In genomic region chr15:78434134-78434533, GRCh38 we compare ENCODE assay signal across 28 cellular contexts. TPM values are rescaled to one million over a fixed set of nuclear protein-coding genes. Genes with fewer than 3 reads are reported as not detected.
DNase-seq lines count a peak whose midpoint lies in the region; ATAC-seq, FAIRE-seq and TF ChIP-seq lines count a peak whose summit lies in the region.
"Had no signal": no experiment of that assay in that cellular context is flagged by ENCODE, and none has a peak within 500 bp of the region (broad histone marks: within the 10 kb centered on the region; RNA-seq: fewer than 3 reads in every experiment).

No MANE protein-coding gene starts in this region.

- CTCF ChIA-PET in endothelial cell of umbilical vein (lab: Charles Lee): interaction anchor here (1.0 to 1.8 kb wide), 3 partner anchors 11 to 134 kb away, joined by 3 to 9 read pairs (median 3); partner anchors contain the start of gene SKIC8

- H3K4me1 ChIP-seq in BLaER1 treated with 17β-estradiol and CSF1 and Interleukin-3, amounts not matched to agents 10 nM and 100 nM: peaks cover 11 to 23% (median 18%) of the 10 kb centered on the region in 10 experiments
- H3K4me1 ChIP-seq in SJCRH30: no peaks in the 10 kb centered on the region
- peaks cover 7% of the 10 kb centered on the region for H3K4me1 ChIP-seq in endothelial cell of umbilical vein (ENCODE audit: control insufficient read depth, extremely low read depth, insufficient read depth, low read length)
- peaks cover 15% of the 10 kb centered on the region for H3K4me1 ChIP-seq in body of pancreas
- 0 out of 2 replicates have a peak, but pooled peaks cover 4% of the 10 kb centered on the region for H3K4me1 ChIP-seq in GM23338 (ENCODE audit: insufficient read depth)

- TF ChIP-seq POLR2A in endothelial cell of umbilical vein (IDR thresholded peaks at IDR 0.05; ENCODE audit: low read depth, low read length): no peak
- TF ChIP-seq POLR2A in body of pancreas (IDR thresholded peaks at IDR 0.05): no peak

- peaks cover 3% of the 10 kb centered on the region for H3K4me1 Mint-ChIP-seq in GM23338

- H3F3A ChIP-seq in GM23338 (replicated peaks; ENCODE audit: low read depth): no peaks in the 10 kb centered on the region

- H3K36me3 ChIP-seq in BLaER1 treated with 17β-estradiol and CSF1 and Interleukin-3, amounts not matched to agents 10 nM and 100 nM: no peaks in the 10 kb centered on the region
- H3K36me3 ChIP-seq in SJCRH30: no peaks in the 10 kb centered on the region
- H3K36me3 ChIP-seq in endothelial cell of umbilical vein (ENCODE audit: control insufficient read depth in 2 of 2, extremely low read depth in 1 of 2, insufficient read depth in 2 of 2, low read length in 2 of 2): no peaks in the 10 kb centered on the region
- H3K36me3 ChIP-seq in body of pancreas (replicated peaks in 1 of 2; ENCODE audit: insufficient read depth in 1 of 2, low read depth in 2 of 2): no peaks in the 10 kb centered on the region
- H3K36me3 ChIP-seq in GM23338 (ENCODE audit: insufficient read depth): no peaks in the 10 kb centered on the region
- H3K36me3 ChIP-seq: heart right ventricle, lower lobe of right lung, right atrium auricular region, stomach, thyroid gland had no signal

- DNase-seq in Kasumi-1 (lab: John Stamatoyannopoulos, UW) (peak; percentile 44 to 48), SJCRH30 (peak; percentile 22 to 52), endothelial cell of umbilical vein (ENCODE audit: low read depth, low spot score) (no peak), body of pancreas (no peak), NCI-H774 (lab: John Stamatoyannopoulos, UW) (no peak), GM23338 (ENCODE audit: low spot score) (no peak)
- DNase-seq: ACHN; activated CD4-positive, alpha-beta T cell treated with anti-CD3 and anti-CD28 coated beads, Interleukin-2, amount 10 ng/mL, durations not matched to agents 7 days and 5 days; activated naive CD4-positive, alpha-beta T cell treated with Interleukin-2 at 50 U/mL for 16 hours; brain microvascular endothelial cell; C1 segment of cervical spinal cord; COR-L47; DMS79; effector CD8-positive, alpha-beta T cell; HCEC 1CT; heart right ventricle; Karpas-422; kidney glomerular epithelial cell; lower lobe of right lung; NCI-H1092; NCI-H187; stimulated activated CD4-positive, alpha-beta T cell treated with anti-CD3 and anti-CD28 coated beads, Interleukin-2, amount 100 ng/mL, for 24 hours; stomach; T-helper 2 cell; thyroid gland had no signal

- peaks cover 0 to 2% (median 1%) of the 10 kb centered on the region in 11 experiments; a peak in 11 of 22 replicates for H4K20me1 ChIP-seq in BLaER1 treated with 17β-estradiol and CSF1 and Interleukin-3, amounts not matched to agents 10 nM and 100 nM
- H4K20me1 ChIP-seq in endothelial cell of umbilical vein (replicated peaks; ENCODE audit: control insufficient read depth, extremely low read depth, insufficient read depth, low read length) (no peaks in the 10 kb centered on the region), GM23338 (replicated peaks; ENCODE audit: insufficient read depth) (no peaks in the 10 kb centered on the region)

- H3K4me3 ChIP-seq in BLaER1 treated with 17β-estradiol and CSF1 and Interleukin-3, amounts not matched to agents 10 nM and 100 nM: no peak overlapping the region
- peak overlapping the region; percentile 20 for H3K4me3 ChIP-seq in SJCRH30
- no peak overlapping the region for H3K4me3 ChIP-seq in endothelial cell of umbilical vein (replicated peaks in 1 of 3; ENCODE audit: insufficient read depth in 1 of 3, low read depth in 1 of 3, low read length in 3 of 3)
- H3K4me3 ChIP-seq in body of pancreas: no peak overlapping the region
- no peak overlapping the region for H3K4me3 ChIP-seq in GM23338
- H3K4me3 ChIP-seq: heart right ventricle, lower lobe of right lung, right atrium auricular region, stomach, thyroid gland had no signal

- TF ChIP-seq CTCF in endothelial cell of umbilical vein (IDR thresholded peaks at IDR 0.05; ENCODE audit: extremely low read depth in 1 of 2, insufficient read depth in 1 of 2, low read depth in 1 of 2, low read length in 2 of 2) (no peak), body of pancreas (IDR thresholded peaks at IDR 0.05) (no peak), GM23338 (conservative IDR thresholded peaks at IDR 0.05; ENCODE audit: low read depth in 2 of 2) (no peak)

- POLR2A ChIA-PET in endothelial cell of umbilical vein (lab: Charles Lee): no interaction called here

- peaks cover 4% of the 10 kb centered on the region; the same call in 2 of the 3 replicates for H3K36me3 Mint-ChIP-seq in GM23338 (ENCODE audit: low read depth)

- H3K9me3 ChIP-seq in BLaER1 treated with 17β-estradiol and CSF1 and Interleukin-3, amounts not matched to agents 10 nM and 100 nM (replicated peaks in 1 of 11): peaks cover 0 to 13% (median 7%) of the 10 kb centered on the region in 11 experiments; a peak in 7 of 22 replicates
- H3K9me3 ChIP-seq in SJCRH30 (replicated peaks) (no peaks in the 10 kb centered on the region), endothelial cell of umbilical vein (replicated peaks; ENCODE audit: control insufficient read depth, insufficient read depth, low read length) (no peaks in the 10 kb centered on the region), body of pancreas (no peaks in the 10 kb centered on the region)
- H3K9me3 ChIP-seq: heart right ventricle, lower lobe of right lung, right atrium auricular region, stomach, thyroid gland had no signal

- no peaks in the 10 kb centered on the region for H3K27me3 Mint-ChIP-seq in GM23338 (ENCODE audit: insufficient read depth, low read depth, poor library complexity)

- intact Hi-C loops in endothelial cell of umbilical vein (cut with micrococcal nuclease): no loop called here
- intact Hi-C loops in body of pancreas (cut with DNase I): no loop called here

- H3K27me3 ChIP-seq in BLaER1 treated with 17β-estradiol and CSF1 and Interleukin-3, amounts not matched to agents 10 nM and 100 nM: no peaks in the 10 kb centered on the region
- peaks cover 4% of the 10 kb centered on the region; the same call in 1 of the 2 replicates for H3K27me3 ChIP-seq in SJCRH30
- peaks cover 17 to 30% of the 10 kb centered on the region in 2 experiments for H3K27me3 ChIP-seq in endothelial cell of umbilical vein (ENCODE audit: control insufficient read depth in 2 of 2, insufficient read depth in 2 of 2, low read length in 2 of 2)
- H3K27me3 ChIP-seq in body of pancreas: no peaks in the 10 kb centered on the region
- H3K27me3 ChIP-seq in GM23338 (ENCODE audit: insufficient read depth): no peaks in the 10 kb centered on the region
- H3K27me3 ChIP-seq: brain microvascular endothelial cell, thyroid gland had no signal

- ATAC-seq in body of pancreas: no peak
- ATAC-seq in GM23338: no peak
- ATAC-seq: heart right ventricle, lower lobe of right lung, SK-N-SH treated with all-trans-retinoic acid at 6 μM for 48 hours had no signal

- dilution Hi-C loops in endothelial cell of umbilical vein (cut with MboI; ENCODE audit: extremely low pct_ligation_motif_present, low sequenced_read_pairs): no loop called here

- no peak overlapping the region for H3K27ac Mint-ChIP-seq in GM23338
- H3K27ac Mint-ChIP-seq: activated CD4-positive, alpha-beta T cell treated with anti-CD3 and anti-CD28 coated beads, Interleukin-2, amount 10 ng/mL, durations not matched to agents 7 days and 5 days had no signal

- H3K27ac ChIP-seq in BLaER1 treated with 17β-estradiol and CSF1 and Interleukin-3, amounts not matched to agents 10 nM and 100 nM: peak overlapping the region in 4 of 11 experiments; percentile 25 to 48 (median 42); a peak in 5 of 22 replicates
- H3K27ac ChIP-seq in SJCRH30: no peak overlapping the region
- no peak overlapping the region for H3K27ac ChIP-seq in endothelial cell of umbilical vein (ENCODE audit: insufficient read depth, low read depth, low read length)
- no peak overlapping the region for H3K27ac ChIP-seq in body of pancreas
- H3K27ac ChIP-seq in GM23338 (ENCODE audit: low read depth): no peak overlapping the region
- H3K27ac ChIP-seq: brain microvascular endothelial cell, heart right ventricle, lower lobe of right lung, right atrium auricular region, stomach, thyroid gland had no signal

- FAIRE-seq in endothelial cell of umbilical vein (lab: Jason Lieb, UNC): no peak

- no peak overlapping the region for H3K4me3 Mint-ChIP-seq in GM23338
- H3K4me3 Mint-ChIP-seq: activated CD4-positive, alpha-beta T cell treated with anti-CD3 and anti-CD28 coated beads, Interleukin-2, amount 10 ng/mL, durations not matched to agents 7 days and 5 days had no signal

- peak overlapping the region; percentile 47 for H2AFZ ChIP-seq in endothelial cell of umbilical vein (ENCODE audit: low read depth, low read length)
- H2AFZ ChIP-seq in GM23338: no peak overlapping the region

- no peaks in the 10 kb centered on the region for H3K9me2 ChIP-seq in GM23338 (ENCODE audit: insufficient read depth)

- no TSS peak for BruUV-seq in endothelial cell of umbilical vein (replicated peaks; lab: Mats Ljungman, UMichigan)

- H3K9ac ChIP-seq in BLaER1 treated with 17β-estradiol and CSF1 and Interleukin-3, amounts not matched to agents 10 nM and 100 nM: no peak overlapping the region
- no peak overlapping the region for H3K9ac ChIP-seq in endothelial cell of umbilical vein (replicated peaks; ENCODE audit: extremely low read depth, insufficient read depth, low read length)

- H3K79me2 ChIP-seq in endothelial cell of umbilical vein (ENCODE audit: control insufficient read depth, insufficient read depth, low read length) (peaks cover 10% of the 10 kb centered on the region), GM23338 (replicated peaks; ENCODE audit: insufficient read depth) (peaks cover 9% of the 10 kb centered on the region)

- no peaks in the 10 kb centered on the region for H3K9me3 Mint-ChIP-seq in GM23338
- H3K9me3 Mint-ChIP-seq: activated CD4-positive, alpha-beta T cell treated with anti-CD3 and anti-CD28 coated beads, Interleukin-2, amount 10 ng/mL, durations not matched to agents 7 days and 5 days had no signal

- H3K9me1 ChIP-seq in endothelial cell of umbilical vein (replicated peaks; ENCODE audit: control insufficient read depth, extremely low read depth, insufficient read depth, low read length): no peaks in the 10 kb centered on the region

- H3K4me2 ChIP-seq in BLaER1 treated with 17β-estradiol and CSF1 and Interleukin-3, amounts not matched to agents 10 nM and 100 nM: peak overlapping the region; percentile 16 to 58 (median 44); a peak in 20 of 22 replicates
- H3K4me2 ChIP-seq in endothelial cell of umbilical vein (ENCODE audit: insufficient read depth, low read length) (no peak overlapping the region), GM23338 (no peak overlapping the region)

- WGBS in body of pancreas, 2 donors: 29 to 53% methylated on average over 8 of the region's 8 CpGs

RNA-seq across cellular contexts. Expression of gene IREB2, which starts 3.9 kb away (rescaled TPM):
- total RNA-seq in SJCRH30 (2014; rRNA removed; shearing (Covaris generic)): 37.7 and 44.8 TPM in 2 replicates
- total RNA-seq in endothelial cell of umbilical vein (51.4 and 54.3 TPM in 2 replicates), body of pancreas (10 to 100 TPM; 16.2 to 31.9 TPM)
- polyA plus RNA-seq in endothelial cell of umbilical vein (10.3 and 12.7 TPM in 2 replicates), GM23338 (2016; fragmentation: Nextera tagmentation; extraction: Ambion mirVana) (19.2 and 23.4 TPM in 2 replicates)
- polyA plus RNA-seq in endothelial cell of umbilical vein (2011; cell fraction: cytosol; rRNA removed): 10.8 and 12.6 TPM in 2 replicates
- polyA plus RNA-seq in endothelial cell of umbilical vein (2011; cell fraction: nucleus; rRNA removed): 36.5 and 45.7 TPM in 2 replicates
- 23.1 and 37.6 TPM in 2 replicates for polyA plus RNA-seq in endothelial cell of umbilical vein (2012)
- 29.6 and 30.2 TPM in 2 replicates for polyA minus RNA-seq in endothelial cell of umbilical vein
- polyA minus RNA-seq in endothelial cell of umbilical vein (2011; cell fraction: cytosol; rRNA and poly(A)+ RNA removed): 28.1 TPM
- 52.1 and 55.8 TPM in 2 replicates for polyA minus RNA-seq in endothelial cell of umbilical vein (2011; cell fraction: nucleus; rRNA and poly(A)+ RNA removed)
- 68.4 and 78.2 TPM in 2 replicates for total RNA-seq in GM23338 (2014; rRNA removed; shearing (Covaris generic))

Comparison
In these comparisons a context has a peak if more than half of its experiments do, and no peak if none do; other contexts are left out.
1. H3K4me2 ChIP-seq: peak in BLaER1 treated with 17β-estradiol and CSF1 and Interleukin-3, amounts not matched to agents 10 nM and 100 nM (11 of 11); none in endothelial cell of umbilical vein (single experiment) and GM23338 (single experiment).
2. DNase-seq: peak in Kasumi-1 (2 of 2) and SJCRH30 (2 of 2); none in endothelial cell of umbilical vein (single experiment), body of pancreas (0 of 4), NCI-H774 (single experiment) and GM23338 (single experiment).